9 cellular contexts compared by ENCODE assay signal in genomic region chr5:97183930-97184213, GRCh38. TPM values are rescaled to one million over a fixed set of nuclear protein-coding genes. Genes with fewer than 3 reads are reported as not detected.
A peak's percentile ranks its signal among the peaks of the same experiment; 100 is the strongest.
DNase-seq lines count a peak whose midpoint lies in the region; ATAC-seq and TF ChIP-seq lines count a peak whose summit lies in the region.
"Had no signal": no experiment of that assay in that cellular context is flagged by ENCODE, and none has a peak within 500 bp of the region (broad histone marks: within the 10 kb centered on the region; RNA-seq: fewer than 3 reads in every experiment).

No MANE protein-coding gene starts in this region.

- H3K27ac ChIP-seq in SK-N-MC (peak overlapping the region; percentile 93; the same call in 1 of the 2 replicates), esophagus muscularis mucosa (replicated peaks in 1 of 4) (peak overlapping the region; percentile 84 to 88 (median 86)), parathyroid adenoma (peak overlapping the region; percentile 86)

- H3K9me3 Mint-ChIP-seq in Calu3 (ENCODE audit: low read depth, unreplicated experiment) = peaks cover 2% of the 10 kb centered on the region

- H3K9ac ChIP-seq in SK-N-MC (ENCODE audit: insufficient read length) (peak overlapping the region; percentile 66), parathyroid adenoma (no peak overlapping the region)

- peaks cover 21% of the 10 kb centered on the region for H3K36me3 ChIP-seq in SK-N-MC (ENCODE audit: insufficient read depth, low read length)
- H3K36me3 ChIP-seq in esophagus muscularis mucosa = peaks cover 1 to 11% (median 3%) of the 10 kb centered on the region in 4 donors
- H3K36me3 ChIP-seq in parathyroid adenoma (ENCODE audit: control insufficient read depth, insufficient read depth, low read length) = no peaks in the 10 kb centered on the region

- 44% methylated on average over 6 of the region's 6 CpGs for WGBS in esophagus muscularis mucosa

- TF ChIP-seq CTCF in Calu3 (IDR thresholded peaks at IDR 0.05; ENCODE audit: unreplicated experiment) (no peak), esophagus muscularis mucosa (IDR thresholded peaks at IDR 0.05) (no peak), parathyroid adenoma (IDR thresholded peaks at IDR 0.05) (no peak)

- intact Hi-C loops in Calu3 (cut with micrococcal nuclease; ENCODE audit: unreplicated experiment) = loop anchor here (2.0 to 5.0 kb wide), 3 partner anchors 38 to 1589 kb away; partner anchors contain the start of gene RGMB
- intact Hi-C loops in esophagus muscularis mucosa (cut with DNase I) = no loop called here

- H3K27me3 Mint-ChIP-seq in Calu3 (ENCODE audit: unreplicated experiment) = no peaks in the 10 kb centered on the region

- peak overlapping the region; percentile 90 for H3K4me3 ChIP-seq in SK-N-MC
- peak overlapping the region; percentile 79 to 81 (median 80) for H3K4me3 ChIP-seq in esophagus muscularis mucosa
- H3K4me3 ChIP-seq in parathyroid adenoma (ENCODE audit: low read depth, low read length) = peak overlapping the region; percentile 96

- CTCF ChIA-PET in Calu3 (lab: Charles Lee) = no interaction called here

- peaks cover 29% of the 10 kb centered on the region for H3K36me3 Mint-ChIP-seq in Calu3 (ENCODE audit: insufficient read depth, unreplicated experiment)

- H3K9me3 ChIP-seq in SK-N-MC (ENCODE audit: low read depth, low read length) = no peaks in the 10 kb centered on the region
- H3K9me3 ChIP-seq in esophagus muscularis mucosa = no peaks in the 10 kb centered on the region
- no peaks in the 10 kb centered on the region for H3K9me3 ChIP-seq in parathyroid adenoma (ENCODE audit: control insufficient read depth, low read length)

- TF ChIP-seq POLR2A in esophagus muscularis mucosa (IDR thresholded peaks at IDR 0.05; ENCODE audit: low read depth) = no peak

- no peak for ATAC-seq in GM18867 (IDR thresholded peaks at IDR 0.05; ENCODE audit: unreplicated experiment)
- ATAC-seq in GM18520 (IDR thresholded peaks at IDR 0.05; ENCODE audit: unreplicated experiment) = no peak

- H3K4me3 Mint-ChIP-seq in Calu3 (ENCODE audit: low read depth, unreplicated experiment) = peak overlapping the region; percentile 75

- peak overlapping the region; percentile 97 for H3K27ac Mint-ChIP-seq in Calu3 (ENCODE audit: unreplicated experiment)

- H3K4me1 Mint-ChIP-seq in Calu3 (ENCODE audit: low read depth, unreplicated experiment) = peaks cover 34% of the 10 kb centered on the region

- H3K27me3 ChIP-seq in esophagus muscularis mucosa (no peaks in the 10 kb centered on the region), parathyroid adenoma (ENCODE audit: control insufficient read depth, insufficient read depth, low read length) (no peaks in the 10 kb centered on the region)

- no peak for DNase-seq in Calu3
- DNase-seq in SK-N-MC (ENCODE audit: low read depth, low spot score) = no peak
- DNase-seq in esophagus muscularis mucosa (ENCODE audit: extremely low spot score) = no peak
- DNase-seq in NCI-H2107 (lab: John Stamatoyannopoulos, UW) = no peak
- DNase-seq in COLO829 (ENCODE audit: low spot score) = no peak

- H3K4me1 ChIP-seq in esophagus muscularis mucosa = peaks cover 24 to 30% (median 29%) of the 10 kb centered on the region in 4 donors
- H3K4me1 ChIP-seq in parathyroid adenoma = peaks cover 3% of the 10 kb centered on the region

- no peak for TF ChIP-seq EP300 in esophagus muscularis mucosa (IDR thresholded peaks at IDR 0.05)

- H3K79me2 ChIP-seq in parathyroid adenoma = peaks cover 3% of the 10 kb centered on the region

- H2AFZ ChIP-seq in parathyroid adenoma = peak overlapping the region; percentile 93

- BruUV-seq in Calu3 (replicated peaks; lab: Mats Ljungman, UMichigan) = TSS peak; percentile 71

- H3K4me2 ChIP-seq in parathyroid adenoma (ENCODE audit: low read length) = peak overlapping the region; percentile 76

RNA-seq across cellular contexts. Expression of gene RIOK2, which starts 0.8 kb away (rescaled TPM):
- total RNA-seq in Calu3 (2022) = 28.6 and 33.0 TPM in 2 replicates
- total RNA-seq in esophagus muscularis mucosa = 10 to 100 TPM in 3 of 4 donors, 1 to 10 TPM in 1; 9.4 to 28.8 (median 18.7) TPM

RNA-seq across cellular contexts. Expression of gene LIX1, which starts 41.5 kb away (rescaled TPM):
- total RNA-seq in Calu3 (2022) (not detected in 2 replicates), esophagus muscularis mucosa (1 to 10 TPM in 1 of 4 donors, under 1 TPM in 3; 0.42 to 1.2 (median 0.67) TPM)
- total RNA-seq: pulmonary artery endothelial cell had no signal
